Comparison of ENCODE assay signal across 8 cellular contexts in the genomic region with DNA sequence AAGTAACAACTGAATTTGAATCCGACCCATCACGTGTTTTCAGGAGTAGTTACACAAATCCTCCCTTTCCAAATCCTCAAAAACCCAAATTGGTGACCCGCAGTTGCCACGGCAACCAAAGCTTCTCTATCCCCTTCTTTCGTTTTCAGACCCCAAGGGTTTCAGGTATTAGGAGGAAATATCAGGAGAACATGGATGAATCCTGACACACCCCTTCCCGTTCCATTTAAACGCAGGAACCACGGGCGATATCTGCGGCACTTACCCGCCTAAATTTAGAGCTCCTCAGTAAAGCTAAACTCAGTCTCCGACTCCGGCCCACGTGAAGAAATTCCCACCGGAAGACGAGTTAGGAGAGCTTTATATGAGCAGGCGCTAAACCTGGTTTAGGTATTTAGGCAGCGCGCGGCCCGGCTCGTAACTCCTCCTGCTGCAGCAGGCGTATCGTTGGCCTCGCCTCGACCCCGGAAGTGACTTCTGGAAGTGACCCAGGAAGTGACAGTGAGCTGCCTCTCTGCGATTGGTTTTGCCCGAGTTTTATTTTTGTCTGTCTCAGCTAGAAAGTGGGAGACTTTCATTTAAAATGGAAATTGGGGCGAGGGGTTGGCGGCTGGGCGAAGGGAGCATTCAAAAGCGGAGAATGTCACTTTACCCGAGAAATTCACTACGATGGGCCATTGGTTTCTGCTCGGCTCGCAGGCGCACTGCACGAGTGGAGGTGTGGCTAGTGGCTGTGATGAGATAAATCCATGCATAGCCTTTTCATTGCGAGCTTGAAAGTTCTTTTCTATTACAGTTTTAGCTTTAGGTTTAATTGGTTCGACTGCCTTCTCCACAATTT. TPM values are rescaled to one million over a fixed set of nuclear protein-coding genes. Genes with fewer than 3 reads are reported as not detected.
DNase-seq lines count a peak whose midpoint lies in the region; ATAC-seq, FAIRE-seq and TF ChIP-seq lines count a peak whose summit lies in the region.

A gene (minus strand): TSS at position 472 of the 841 bp plus-strand sequence.

- WGBS in esophagus squamous epithelium, 2 donors, result 0 to 1% methylated on average over 27 to 30 of the region's 41 CpGs

- H3K4me1 ChIP-seq in esophagus squamous epithelium, result peaks cover 4 to 26% (median 14%) of the 10 kb centered on the region in 3 donors

- ATAC-seq in GM21717 (IDR thresholded peaks at IDR 0.05; ENCODE audit: unreplicated experiment), result peak; percentile 99

- TF ChIP-seq CTCF in esophagus squamous epithelium (IDR thresholded peaks at IDR 0.05), result no peak

- FAIRE-seq in RCC 7860 (lab: Jason Lieb, UNC), result peak; percentile 85

- H3K4me3 ChIP-seq in Jurkat, Clone E6-1 (ENCODE audit: low read length), result peak within 1 kb of the TSS; percentile 90
- H3K4me3 ChIP-seq in esophagus squamous epithelium, result peak within 1 kb of the TSS; percentile 67 to 83 (median 70)

- TF ChIP-seq POLR2A in esophagus squamous epithelium (IDR thresholded peaks at IDR 0.05), result peak in 1 of 4 donors; percentile 27

- no peaks in the 10 kb centered on the region for H3K9me3 ChIP-seq in esophagus squamous epithelium

- intact Hi-C loops in esophagus squamous epithelium (cut with DNase I), result no loop called here

- DNase-seq in DMS79 (lab: John Stamatoyannopoulos, UW), result peak; percentile 84
- peak; percentile 81 for DNase-seq in Jurkat, Clone E6-1 (ENCODE audit: low read depth, low spot score)
- DNase-seq in RCC 7860 (ENCODE audit: low spot score), result peak; percentile 80
- peak; percentile 84 to 86 for DNase-seq in activated T-cell treated with anti-CD3 and anti-CD28 coated beads, Interleukin-2, amount 50 U/mL, for 48 hours
- DNase-seq in esophagus squamous epithelium (lab: John Stamatoyannopoulos, UW), result peak; percentile 47
- peak; percentile 87 for DNase-seq in myocyte (ENCODE audit: low read depth)
- DNase-seq in stimulated activated CD8-positive, alpha-beta memory T cell treated with anti-CD3 and anti-CD28 coated beads, Interleukin-7, amount 100 ng/mL, for 48 hours (ENCODE audit: extremely low read depth in 1 of 2, low read depth in 1 of 2), result peak; percentile 56 to 82

- no peaks in the 10 kb centered on the region for H3K27me3 ChIP-seq in esophagus squamous epithelium

- peaks cover 0 to 33% (median 6%) of the 10 kb centered on the region in 3 donors for H3K36me3 ChIP-seq in esophagus squamous epithelium

- peak within 1 kb of the TSS; percentile 85 to 90 (median 87) for H3K27ac ChIP-seq in esophagus squamous epithelium

RNA-seq across cellular contexts. Expression of the gene that starts here (rescaled TPM):
- polyA plus RNA-seq in Jurkat, Clone E6-1 (2012; ENCODE audit: insufficient read depth, insufficient read length), result 12.5 TPM
- 1 to 10 TPM; 2.3 to 7.7 (median 5.2) TPM for total RNA-seq in esophagus squamous epithelium
- total RNA-seq in myocyte, result 8.3 and 9.1 TPM in 2 replicates
- 3.9 TPM for polyA plus RNA-seq in myocyte (2012)

Comparison
In these comparisons a context has a peak if more than half of its experiments do, and no peak if none do; other contexts are left out.
1. Peak in every context shown above with its lines: DNase-seq, ATAC-seq, H3K4me3 ChIP-seq and H3K27ac ChIP-seq.